In the genomic region with DNA sequence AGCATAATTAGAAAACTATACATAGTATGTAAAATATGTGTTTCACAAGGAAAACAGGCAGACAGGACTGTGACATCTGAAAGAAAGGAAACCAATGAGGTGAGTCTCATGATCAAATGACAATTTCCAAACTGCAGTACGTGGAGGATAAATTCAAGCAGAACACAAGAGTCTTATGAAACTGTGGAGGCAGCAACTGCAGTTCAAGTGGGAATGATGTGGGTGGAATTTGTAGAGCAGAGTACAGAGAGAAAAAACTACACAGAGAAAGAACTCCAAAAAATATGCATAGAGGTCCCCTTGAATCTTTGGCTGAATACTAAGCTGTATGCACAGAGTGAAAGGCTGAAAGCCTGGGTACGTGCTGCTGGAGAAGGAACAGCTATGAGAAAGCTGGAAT, we compare ENCODE assay signal across 24 cellular contexts. TPM values are rescaled to one million over a fixed set of nuclear protein-coding genes. Genes with fewer than 3 reads are reported as not detected.
"Had no signal": no experiment of that assay in that cellular context is flagged by ENCODE, and none has a peak within 500 bp of the region (broad histone marks: within the 10 kb centered on the region; RNA-seq: fewer than 3 reads in every experiment).

No MANE protein-coding gene starts in this region.

- H3K27me3 ChIP-seq: SJSA1 had no signal

- H3K36me3 ChIP-seq: MG63, SJSA1 had no signal

- H3K4me3 ChIP-seq: MG63, SJSA1 had no signal

- H3K4me1 ChIP-seq: SJSA1 had no signal

- H3K27ac ChIP-seq: SJSA1 had no signal

- H3K9me3 ChIP-seq: MG63, SJSA1, SK-N-SH had no signal

- DNase-seq: Karpas-422, KBM-7, MG63, NCI-H1092, NCI-H1105 treated with DMSO at 0.1 percent for 48 hours, NCI-H1417 treated with DMSO at 0.1 percent for 48 hours, NCI-H146, NCI-H1694 treated with DMSO at 0.1 percent for 48 hours, NCI-H1930, NCI-H2081, NCI-H2107, NCI-H2171, NCI-H226, NCI-H446, NCI-H510A, NCI-H524 treated with DMSO at 0.1 percent for 48 hours, NCI-H69, NCI-H774, Right ventricle myocardium superior, RPMI8226, SIG-M5, SK-N-SH had no signal

RNA-seq across cellular contexts. Expression of gene SIGLEC6, which starts 9.7 kb away (rescaled TPM):
- total RNA-seq: HT-29, SJSA1 had no signal

RNA-seq across cellular contexts. Expression of gene SIGLEC12, which starts 20.2 kb away (rescaled TPM):
- total RNA-seq: HT-29, Right ventricle myocardium superior, SJSA1 had no signal

RNA-seq across cellular contexts. Expression of gene CEACAM18, which starts 43.5 kb away (rescaled TPM):
- total RNA-seq: HT-29, Right ventricle myocardium superior, SJSA1 had no signal
